In the genomic region with DNA sequence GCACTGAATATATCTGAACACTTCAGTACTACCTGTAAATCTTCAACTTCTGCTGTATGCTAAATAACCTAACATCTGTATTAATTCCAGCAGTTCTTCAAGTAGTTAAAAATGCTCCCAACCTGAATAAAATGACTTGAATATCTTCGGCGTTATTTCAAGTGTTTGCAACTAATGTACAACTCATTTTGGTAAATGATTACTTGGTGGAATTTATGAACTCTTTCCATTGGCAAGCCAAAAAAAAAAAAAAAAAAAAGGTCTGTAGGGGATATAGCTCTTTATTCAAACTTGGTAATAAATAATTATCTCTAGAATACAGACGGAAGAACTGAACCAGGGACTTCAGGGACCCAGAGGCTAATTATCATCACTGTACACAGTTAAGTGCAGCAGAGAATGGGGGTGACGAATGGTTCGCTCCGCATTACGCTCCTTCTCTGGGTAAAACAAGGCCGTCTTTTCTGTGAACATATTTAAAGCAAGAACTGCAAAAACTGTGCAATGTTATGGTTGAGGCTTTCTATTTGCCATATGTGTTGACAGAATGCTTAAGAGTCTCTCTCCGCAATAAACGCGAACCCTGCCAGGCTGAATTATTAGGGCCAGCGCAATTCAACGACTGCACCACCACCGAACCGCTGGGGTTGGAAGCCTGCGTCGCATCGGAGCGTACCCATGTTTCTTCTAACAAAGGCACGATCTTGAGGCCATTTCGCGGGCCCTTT, we compare ENCODE assay signal across 2 cellular contexts.
TF ChIP-seq lines count a peak whose summit lies in the region.

No MANE protein-coding gene starts in this region.

TF ChIP-seq in K562, 482 proteins besides CTCF, POLR2A, EP300 and RAD21:
- peak; percentile 70 for TF ChIP-seq HNRNPLL (IDR thresholded peaks at IDR 0.05; ENCODE audit: low read depth, low read length, poor library complexity, severe bottlenecking)
- no peak for TF ChIP-seq ZNF445 (CRISPR knock-in tag; IDR thresholded peaks at IDR 0.05; ENCODE audit: low read depth)
- TF ChIP-seq ZNF75A (CRISPR knock-in tag; IDR thresholded peaks at IDR 0.05) = peak; percentile 44; the same call in 1 of the 2 replicates
- peak; percentile 41 for TF ChIP-seq KDM5B (IDR thresholded peaks at IDR 0.05; ENCODE audit: insufficient replicate concordance, low read depth, low read length)
- 0 out of 2 replicates have a peak, but pooled peaks have one; percentile 28 for TF ChIP-seq NR2C2 (CRISPR knock-in tag; IDR thresholded peaks at IDR 0.05)
- TF ChIP-seq NR2C2 (tag; IDR thresholded peaks at IDR 0.05) = no peak
- TF ChIP-seq, protein P1, sequence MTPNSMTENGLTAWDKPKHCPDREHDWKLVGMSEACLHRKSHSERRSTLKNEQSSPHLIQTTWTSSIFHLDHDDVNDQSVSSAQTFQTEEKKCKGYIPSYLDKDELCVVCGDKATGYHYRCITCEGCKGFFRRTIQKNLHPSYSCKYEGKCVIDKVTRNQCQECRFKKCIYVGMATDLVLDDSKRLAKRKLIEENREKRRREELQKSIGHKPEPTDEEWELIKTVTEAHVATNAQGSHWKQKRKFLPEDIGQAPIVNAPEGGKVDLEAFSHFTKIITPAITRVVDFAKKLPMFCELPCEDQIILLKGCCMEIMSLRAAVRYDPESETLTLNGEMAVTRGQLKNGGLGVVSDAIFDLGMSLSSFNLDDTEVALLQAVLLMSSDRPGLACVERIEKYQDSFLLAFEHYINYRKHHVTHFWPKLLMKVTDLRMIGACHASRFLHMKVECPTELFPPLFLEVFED (CRISPR knock-in tag; conservative IDR thresholded peaks at IDR 0.05) = no peak
- TF ChIP-seq, protein P2, sequence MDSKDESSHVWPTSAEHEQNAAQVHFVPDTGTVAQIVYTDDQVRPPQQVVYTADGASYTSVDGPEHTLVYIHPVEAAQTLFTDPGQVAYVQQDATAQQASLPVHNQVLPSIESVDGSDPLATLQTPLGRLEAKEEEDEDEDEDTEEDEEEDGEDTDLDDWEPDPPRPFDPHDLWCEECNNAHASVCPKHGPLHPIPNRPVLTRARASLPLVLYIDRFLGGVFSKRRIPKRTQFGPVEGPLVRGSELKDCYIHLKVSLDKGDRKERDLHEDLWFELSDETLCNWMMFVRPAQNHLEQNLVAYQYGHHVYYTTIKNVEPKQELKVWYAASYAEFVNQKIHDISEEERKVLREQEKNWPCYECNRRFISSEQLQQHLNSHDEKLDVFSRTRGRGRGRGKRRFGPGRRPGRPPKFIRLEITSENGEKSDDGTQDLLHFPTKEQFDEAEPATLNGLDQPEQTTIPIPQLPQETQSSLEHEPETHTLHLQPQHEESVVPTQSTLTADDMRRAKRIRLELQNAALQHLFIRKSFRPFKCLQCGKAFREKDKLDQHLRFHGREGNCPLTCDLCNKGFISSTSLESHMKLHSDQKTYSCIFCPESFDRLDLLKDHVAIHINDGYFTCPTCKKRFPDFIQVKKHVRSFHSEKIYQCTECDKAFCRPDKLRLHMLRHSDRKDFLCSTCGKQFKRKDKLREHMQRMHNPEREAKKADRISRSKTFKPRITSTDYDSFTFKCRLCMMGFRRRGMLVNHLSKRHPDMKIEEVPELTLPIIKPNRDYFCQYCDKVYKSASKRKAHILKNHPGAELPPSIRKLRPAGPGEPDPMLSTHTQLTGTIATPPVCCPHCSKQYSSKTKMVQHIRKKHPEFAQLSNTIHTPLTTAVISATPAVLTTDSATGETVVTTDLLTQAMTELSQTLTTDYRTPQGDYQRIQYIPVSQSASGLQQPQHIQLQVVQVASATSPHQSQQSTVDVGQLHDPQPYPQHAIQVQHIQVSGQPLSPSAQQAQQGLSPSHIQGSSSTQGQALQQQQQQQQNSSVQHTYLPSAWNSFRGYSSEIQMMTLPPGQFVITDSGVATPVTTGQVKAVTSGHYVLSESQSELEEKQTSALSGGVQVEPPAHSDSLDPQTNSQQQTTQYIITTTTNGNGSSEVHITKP (IDR thresholded peaks at IDR 0.05; ENCODE audit: partially characterized antibody) = peak; percentile 96
- TF ChIP-seq FOXK2 (conservative IDR thresholded peaks at IDR 0.05 in 1 of 2, IDR thresholded peaks at IDR 0.05 in 1 of 2; ENCODE audit: low read depth in 2 of 2) = peak in 1 of 2 experiments; percentile 53; a peak in 1 of 4 replicates
- no peak for TF ChIP-seq ATF1 (CRISPR knock-in tag; IDR thresholded peaks at IDR 0.05)
- peak; percentile 19; the same call in 1 of the 2 replicates for TF ChIP-seq ATF1 (tag; IDR thresholded peaks at IDR 0.05)
- no peak for TF ChIP-seq FOSL1 (tag; conservative IDR thresholded peaks at IDR 0.05)
- 0 out of 2 replicates have a peak, but pooled peaks have one; percentile 36 for TF ChIP-seq LCOR (CRISPR knock-in tag; IDR thresholded peaks at IDR 0.05)
- no peak for TF ChIP-seq POLR3A (IDR thresholded peaks at IDR 0.05; ENCODE audit: borderline replicate concordance, extremely low read depth, insufficient read depth, insufficient read length)
- TF ChIP-seq DPF2 (IDR thresholded peaks at IDR 0.05) = 0 out of 2 replicates have a peak, but pooled peaks have one; percentile 30
- TF ChIP-seq, protein P3, sequence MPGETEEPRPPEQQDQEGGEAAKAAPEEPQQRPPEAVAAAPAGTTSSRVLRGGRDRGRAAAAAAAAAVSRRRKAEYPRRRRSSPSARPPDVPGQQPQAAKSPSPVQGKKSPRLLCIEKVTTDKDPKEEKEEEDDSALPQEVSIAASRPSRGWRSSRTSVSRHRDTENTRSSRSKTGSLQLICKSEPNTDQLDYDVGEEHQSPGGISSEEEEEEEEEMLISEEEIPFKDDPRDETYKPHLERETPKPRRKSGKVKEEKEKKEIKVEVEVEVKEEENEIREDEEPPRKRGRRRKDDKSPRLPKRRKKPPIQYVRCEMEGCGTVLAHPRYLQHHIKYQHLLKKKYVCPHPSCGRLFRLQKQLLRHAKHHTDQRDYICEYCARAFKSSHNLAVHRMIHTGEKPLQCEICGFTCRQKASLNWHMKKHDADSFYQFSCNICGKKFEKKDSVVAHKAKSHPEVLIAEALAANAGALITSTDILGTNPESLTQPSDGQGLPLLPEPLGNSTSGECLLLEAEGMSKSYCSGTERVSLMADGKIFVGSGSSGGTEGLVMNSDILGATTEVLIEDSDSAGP (CRISPR knock-in tag; IDR thresholded peaks at IDR 0.05) = peak; percentile 29; the same call in 1 of the 2 replicates
- TF ChIP-seq FOXM1 (IDR thresholded peaks at IDR 0.05; ENCODE audit: low read depth) = no peak
- 0 out of 2 replicates have a peak, but pooled peaks have one; percentile 6 for TF ChIP-seq FOXM1 (CRISPR knock-in tag; IDR thresholded peaks at IDR 0.05; ENCODE audit: low read depth)
- TF ChIP-seq NRF1 (conservative IDR thresholded peaks at IDR 0.05 in 1 of 2, IDR thresholded peaks at IDR 0.05 in 1 of 2) = peak; percentile 55 to 60; a peak in 2 of 4 replicates

TF ChIP-seq in liver, 16 proteins besides CTCF, POLR2A, EP300 and RAD21:
- TF ChIP-seq YY1 (IDR thresholded peaks at IDR 0.05) (peak; percentile 69), TAF1 (conservative IDR thresholded peaks at IDR 0.05) (peak; percentile 7), SP1 (IDR thresholded peaks at IDR 0.05) (no peak)
